ENCODE assay signal across 21 cellular contexts in genomic region chr16:88605186-88606145, GRCh38. TPM values are rescaled to one million over a fixed set of nuclear protein-coding genes. Genes with fewer than 3 reads are reported as not detected.
"Had no signal": no experiment of that assay in that cellular context is flagged by ENCODE, and none has a peak within 500 bp of the region (broad histone marks: within the 10 kb centered on the region; RNA-seq: fewer than 3 reads in every experiment).

No MANE protein-coding gene starts in this region.

- ATAC-seq: naive thymus-derived CD4-positive, alpha-beta T cell had no signal

- H3K4me3 ChIP-seq: dorsolateral prefrontal cortex, heart right ventricle, stomach, thoracic aorta had no signal

- H3K27me3 ChIP-seq: dorsolateral prefrontal cortex, heart right ventricle, stomach had no signal

- DNase-seq: cortex of kidney; effector CD8-positive, alpha-beta T cell; foreskin melanocyte; heart right ventricle; hypothalamus; naive thymus-derived CD4-positive, alpha-beta T cell; nephron progenitor cell; small intestine; stimulated activated CD4-positive, alpha-beta T cell treated with anti-CD3 and anti-CD28 coated beads, Interleukin-12 subunit alpha, Interleukin-12 subunit beta, amount 100 ng/mL, for 4 hours; stimulated activated naive CD4-positive, alpha-beta T cell; stomach; trophoblast cell had no signal

- H3K9me3 ChIP-seq: heart right ventricle, stomach, thoracic aorta had no signal

- FAIRE-seq: islet of Langerhans, small intestine had no signal

- H3K27ac ChIP-seq: heart right ventricle, stomach, thoracic aorta had no signal

RNA-seq across cellular contexts. Expression of gene IL17C, which starts 32.9 kb away (rescaled TPM):
- total RNA-seq: heart right ventricle, liver, lung microvascular endothelial cell, mesenteric fat pad, osteocyte, pulmonary artery endothelial cell, urinary bladder had no signal
- polyA plus RNA-seq: heart right ventricle; liver; naive thymus-derived CD4-positive, alpha-beta T cell had no signal
